Comparison of ENCODE assay signal across 15 cellular contexts in the genomic region with DNA sequence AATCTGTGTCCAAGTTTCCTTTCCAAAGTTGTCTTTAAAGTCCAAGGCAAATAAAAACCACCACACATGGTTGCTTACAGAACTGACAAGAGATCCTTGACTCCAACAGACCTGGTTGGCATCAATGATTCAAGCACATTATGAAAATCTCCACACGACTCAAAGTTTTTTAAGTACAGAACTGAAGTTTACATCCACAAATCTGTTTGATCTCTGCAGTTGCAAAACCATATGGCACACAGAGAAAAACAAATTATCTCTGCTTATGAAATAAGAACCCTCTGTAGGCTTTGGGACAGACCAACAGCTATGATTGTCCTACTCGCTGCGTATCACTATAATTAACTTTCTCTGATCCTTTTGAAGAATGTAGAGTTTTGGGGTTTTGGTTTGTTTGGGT.
"Had no signal": no experiment of that assay in that cellular context is flagged by ENCODE, and none has a peak within 500 bp of the region (broad histone marks: within the 10 kb centered on the region; RNA-seq: fewer than 3 reads in every experiment).

No MANE protein-coding gene starts in this region.

- H3K27ac Mint-ChIP-seq: activated CD4-positive, alpha-beta memory T cell treated with anti-CD3 and anti-CD28 coated beads, Interleukin-2, amount 10 ng/mL, durations not matched to agents 7 days and 5 days; natural killer cell; stimulated activated memory B cell treated with anti-CD40 and anti-IgM and Interleukin-4, amounts not matched to agents 10 μg/mL and 1 μg/mL and 100 μg/mL, for 72 hours; T-helper 17 cell had no signal

- H3K9me3 Mint-ChIP-seq: activated CD4-positive, alpha-beta memory T cell treated with anti-CD3 and anti-CD28 coated beads, Interleukin-2, amount 10 ng/mL, durations not matched to agents 7 days and 5 days; natural killer cell; stimulated activated memory B cell treated with anti-CD40 and anti-IgM and Interleukin-4, amounts not matched to agents 10 μg/mL and 1 μg/mL and 100 μg/mL, for 72 hours had no signal

- H3K27me3 Mint-ChIP-seq: activated CD4-positive, alpha-beta memory T cell treated with anti-CD3 and anti-CD28 coated beads, Interleukin-2, amount 10 ng/mL, durations not matched to agents 7 days and 5 days; stimulated activated memory B cell treated with anti-CD40 and anti-IgM and Interleukin-4, amounts not matched to agents 10 μg/mL and 1 μg/mL and 100 μg/mL, for 72 hours; T-helper 17 cell had no signal

- H3K4me3 Mint-ChIP-seq: natural killer cell; stimulated activated memory B cell treated with anti-CD40 and anti-IgM and Interleukin-4, amounts not matched to agents 10 μg/mL and 1 μg/mL and 100 μg/mL, for 72 hours had no signal

- H3K27ac ChIP-seq: cardiac muscle cell, lower lobe of right lung, pancreas, right lobe of liver, WERI-Rb-1 had no signal

- H3K36me3 Mint-ChIP-seq: natural killer cell; stimulated activated memory B cell treated with anti-CD40 and anti-IgM and Interleukin-4, amounts not matched to agents 10 μg/mL and 1 μg/mL and 100 μg/mL, for 72 hours had no signal

- H3K36me3 ChIP-seq: cardiac muscle cell, lower lobe of right lung, pancreas, right lobe of liver, WERI-Rb-1 had no signal

- H3K4me3 ChIP-seq: cardiac muscle cell, lower lobe of right lung, pancreas, right lobe of liver had no signal

- ATAC-seq: lower lobe of right lung; natural killer cell; pancreas; right lobe of liver; stimulated activated memory B cell treated with anti-CD40 and anti-IgM and Interleukin-4, amounts not matched to agents 10 μg/mL and 1 μg/mL and 100 μg/mL, for 72 hours had no signal

- DNase-seq: activated CD4-positive, alpha-beta memory T cell treated with anti-CD3 and anti-CD28 coated beads, Interleukin-2, amount 10 ng/mL, durations not matched to agents 7 days and 5 days; activated CD8-positive, alpha-beta memory T cell treated with anti-CD3 and anti-CD28 coated beads, Interleukin-2, amount 50 U/mL, for 4 hours; activated naive CD4-positive, alpha-beta T cell; amygdala; dermis blood vessel endothelial cell; effector memory CD4-positive, alpha-beta T cell; lower lobe of right lung; natural killer cell; pancreas; right lobe of liver; stimulated activated CD4-positive, alpha-beta T cell treated with anti-CD3 and anti-CD28 coated beads, Interleukin-4, amount 100 ng/mL, for 4 hours; T-helper 17 cell; WERI-Rb-1 had no signal

- H3K9me3 ChIP-seq: lower lobe of right lung, pancreas, right lobe of liver had no signal

- H3K4me1 ChIP-seq: right lobe of liver had no signal
